9 cellular contexts compared by ENCODE assay signal in the genomic region with DNA sequence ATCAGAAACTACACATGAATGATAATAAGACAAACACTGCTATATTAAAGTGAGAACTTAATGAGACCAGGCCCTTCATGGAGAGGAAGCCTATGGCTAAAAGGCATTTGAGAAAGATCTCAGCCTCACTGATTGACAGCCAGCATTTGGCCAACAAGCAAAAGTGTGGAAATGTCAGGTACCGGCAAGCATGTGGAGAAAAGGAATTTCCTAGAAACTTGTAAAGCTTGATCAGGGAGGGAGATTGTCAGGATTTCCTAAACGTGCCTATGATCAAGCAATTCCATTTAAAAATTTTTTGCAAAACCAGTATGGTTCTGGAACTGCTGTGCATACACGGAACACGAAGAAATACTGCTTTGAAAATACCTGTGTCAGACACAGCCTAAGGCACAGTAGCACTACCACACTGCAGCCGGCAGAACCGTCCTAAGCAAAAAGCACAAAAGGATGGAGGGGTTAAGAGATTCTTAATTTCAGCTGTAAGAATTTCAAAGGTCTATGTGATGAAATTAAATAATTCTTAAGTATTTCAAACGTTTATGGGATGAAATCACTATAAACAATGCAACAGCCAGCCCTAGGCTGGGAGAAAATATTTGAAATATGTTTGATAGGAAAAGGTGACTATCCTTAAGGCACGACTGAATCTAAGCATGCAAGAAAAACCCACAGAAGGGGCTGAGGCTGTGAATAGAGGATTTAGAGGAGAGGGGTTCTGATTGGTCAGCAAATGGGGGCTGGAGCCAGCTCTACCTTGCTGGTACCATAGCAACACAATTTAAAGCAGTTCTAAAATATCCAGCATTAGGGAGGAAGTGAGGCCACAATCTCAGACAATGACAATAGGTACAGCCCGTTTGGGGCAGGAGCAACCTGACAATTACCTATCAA.
DNase-seq lines count a peak whose midpoint lies in the region; ATAC-seq and TF ChIP-seq lines count a peak whose summit lies in the region.
"Had no signal": no experiment of that assay in that cellular context is flagged by ENCODE, and none has a peak within 500 bp of the region (broad histone marks: within the 10 kb centered on the region; RNA-seq: fewer than 3 reads in every experiment).

No MANE protein-coding gene starts in this region.

- peaks cover 19% of the 10 kb centered on the region for H3K36me3 Mint-ChIP-seq in effector memory CD8-positive, alpha-beta T cell (ENCODE audit: insufficient read depth)

- H4K12ac ChIP-seq in trophoblast cell (ENCODE audit: low read depth, low read length), result no peak overlapping the region

- H3K27ac ChIP-seq in OCI-LY3 (ENCODE audit: low read length) (no peak overlapping the region), trophoblast cell (ENCODE audit: low read depth, low read length) (peak overlapping the region; percentile 2)

- H3K23ac ChIP-seq in trophoblast cell (ENCODE audit: low read length), result no peak overlapping the region

- H3K79me1 ChIP-seq in trophoblast cell (ENCODE audit: low read length), result peaks cover 3% of the 10 kb centered on the region

- peak overlapping the region in 1 of 2 donors; percentile 99 for H3K27ac Mint-ChIP-seq in effector memory CD8-positive, alpha-beta T cell

- H3K4me1 Mint-ChIP-seq in effector memory CD8-positive, alpha-beta T cell (ENCODE audit: low read depth in 2 of 2), result peaks cover 13 to 14% of the 10 kb centered on the region in 2 donors

- H2AK5ac ChIP-seq in trophoblast cell (ENCODE audit: low read length), result no peak overlapping the region

- H2BK5ac ChIP-seq in trophoblast cell (ENCODE audit: low read depth, low read length, poor library complexity), result no peak overlapping the region

- H3K9ac ChIP-seq in OCI-LY3 (ENCODE audit: low read length), result no peak overlapping the region
- no peak overlapping the region for H3K9ac ChIP-seq in trophoblast cell (ENCODE audit: low read length)

- no peak overlapping the region for H3K4ac ChIP-seq in trophoblast cell (ENCODE audit: low read depth, low read length)

- peak overlapping the region; percentile 80 to 82 for H3K4me3 Mint-ChIP-seq in effector memory CD8-positive, alpha-beta T cell

- no peak overlapping the region for H2BK120ac ChIP-seq in trophoblast cell (ENCODE audit: insufficient read depth, low read length, poor library complexity)

- peaks cover 0 to 6% of the 10 kb centered on the region in 2 donors for H3K27me3 Mint-ChIP-seq in effector memory CD8-positive, alpha-beta T cell

- WGBS in trophoblast cell (ENCODE audit: extremely low coverage, insufficient coverage, insufficient read length), result no CpG with 5 or more reads among the region's 9 CpGs

- no peak for ATAC-seq in effector memory CD8-positive, alpha-beta T cell (replicated peaks)
- no peak for ATAC-seq in HG03280 (IDR thresholded peaks at IDR 0.05; ENCODE audit: unreplicated experiment)

- H2AFZ ChIP-seq in OCI-LY3 (ENCODE audit: low read depth, low read length), result no peak overlapping the region
- H2AFZ ChIP-seq in trophoblast cell (ENCODE audit: insufficient read depth, low read length, poor library complexity), result no peak overlapping the region

- no peak overlapping the region for H3K14ac ChIP-seq in trophoblast cell (ENCODE audit: low read length)

- no peak overlapping the region for H4K91ac ChIP-seq in trophoblast cell (ENCODE audit: low read depth, low read length)

- H2BK12ac ChIP-seq in trophoblast cell (ENCODE audit: low read length), result peak overlapping the region; percentile 2

- no peak overlapping the region for H4K8ac ChIP-seq in trophoblast cell (ENCODE audit: low read depth, low read length)

- H3K4me1 ChIP-seq in OCI-LY3 (ENCODE audit: low read length) (no peaks in the 10 kb centered on the region), trophoblast cell (ENCODE audit: control insufficient read depth in 1 of 2, insufficient read depth in 2 of 2, low read length in 2 of 2) (peaks cover 3 to 10% of the 10 kb centered on the region in 2 experiments)

- no peaks in the 10 kb centered on the region for H4K20me1 ChIP-seq in OCI-LY3 (ENCODE audit: insufficient read depth, low read length)

- H3K9me3 ChIP-seq in OCI-LY3 (ENCODE audit: insufficient read depth, low read length) (no peaks in the 10 kb centered on the region), trophoblast cell (ENCODE audit: insufficient read depth, low read depth, low read length) (no peaks in the 10 kb centered on the region)

- no peak overlapping the region for H3K18ac ChIP-seq in trophoblast cell (ENCODE audit: low read length)

- TF ChIP-seq CTCF in OCI-LY3 (IDR thresholded peaks at IDR 0.05; ENCODE audit: low read depth, low read length), result no peak

- H3K79me2 ChIP-seq in OCI-LY3 (ENCODE audit: low read length) (no peaks in the 10 kb centered on the region), trophoblast cell (ENCODE audit: control insufficient read depth, insufficient read depth, low read length, poor library complexity) (no peaks in the 10 kb centered on the region)

- no peaks in the 10 kb centered on the region for H3K36me3 ChIP-seq in OCI-LY3 (replicated peaks; ENCODE audit: low read depth, low read length)
- no peaks in the 10 kb centered on the region for H3K36me3 ChIP-seq in trophoblast cell (ENCODE audit: control insufficient read depth in 1 of 2, insufficient read depth in 2 of 2, low read length in 2 of 2)

- H3K27me3 ChIP-seq in OCI-LY3 (ENCODE audit: low read depth, low read length), result no peaks in the 10 kb centered on the region
- no peaks in the 10 kb centered on the region for H3K27me3 ChIP-seq in trophoblast cell (ENCODE audit: insufficient read depth, low read length)

- H3K9me3 Mint-ChIP-seq in effector memory CD8-positive, alpha-beta T cell, result peaks cover 0 to 5% of the 10 kb centered on the region in 2 donors

- H3K4me2 ChIP-seq in OCI-LY3 (ENCODE audit: low read length) (peak overlapping the region; percentile 86), trophoblast cell (ENCODE audit: low read length) (peak overlapping the region; percentile 20)

- no peak overlapping the region for H3K4me3 ChIP-seq in OCI-LY3 (ENCODE audit: low read length)
- no peak overlapping the region for H3K4me3 ChIP-seq in trophoblast cell (ENCODE audit: low read depth, low read length)

- DNase-seq in DMS 273 (lab: John Stamatoyannopoulos, UW; ENCODE audit: unreplicated experiment) (peak; percentile 14), DMS 273 treated with DMSO at 0.1 percent for 48 hours (lab: John Stamatoyannopoulos, UW) (no peak), trophoblast cell (peak; percentile 80 to 97), ecto neural progenitor cell (ENCODE audit: low spot score) (no peak), NCI-H2029 treated with DMSO at 0.1 percent for 48 hours (lab: John Stamatoyannopoulos, UW) (no peak)
- no peak for DNase-seq in effector memory CD8-positive, alpha-beta T cell
- DNase-seq: cortex of kidney had no signal

Comparison
In these comparisons a context has a peak if more than half of its experiments do, and no peak if none do; other contexts are left out.
1. DNase-seq: peak in DMS 273 (single experiment) and trophoblast cell (2 of 2); none in DMS 273 treated with DMSO at 0.1 percent for 48 hours (single experiment), effector memory CD8-positive, alpha-beta T cell (0 of 3), ecto neural progenitor cell (single experiment) and NCI-H2029 treated with DMSO at 0.1 percent for 48 hours (single experiment).